ENCODE assay signal across 1 cellular context in the genomic region with DNA sequence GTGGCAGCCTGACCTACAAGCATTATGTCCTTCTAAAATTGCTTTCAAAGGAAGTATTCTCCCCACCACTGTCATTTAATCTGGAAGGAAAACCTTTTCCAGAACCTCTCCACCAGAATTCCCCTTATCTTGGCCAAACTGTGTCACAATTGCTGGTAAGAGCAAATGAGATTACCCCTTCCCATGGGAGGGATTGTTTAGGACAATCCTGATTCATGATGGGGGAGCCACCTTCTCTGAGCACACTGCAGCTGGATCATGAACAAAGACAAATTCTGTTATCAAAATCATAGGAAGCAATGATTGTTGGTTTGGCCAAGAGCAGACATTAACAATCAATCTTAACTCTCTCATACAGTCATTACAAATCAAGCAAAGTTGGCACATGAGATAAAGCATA.
TF ChIP-seq lines count a peak whose summit lies in the region.

No MANE protein-coding gene starts in this region.

TF ChIP-seq in IMR-90, 13 proteins besides CTCF, POLR2A, EP300 and RAD21 (continued from another document):
- no peak for TF ChIP-seq CEBPB (IDR thresholded peaks at IDR 0.05; ENCODE audit: low read depth, low read length)
- no peak for TF ChIP-seq MAFK (IDR thresholded peaks at IDR 0.05; ENCODE audit: low read depth, low read length)
- TF ChIP-seq RCOR1 (IDR thresholded peaks at IDR 0.05; ENCODE audit: insufficient replicate concordance, low read length) = no peak
- TF ChIP-seq NFE2L2 (IDR thresholded peaks at IDR 0.05; ENCODE audit: low read depth, low read length) = no peak
- TF ChIP-seq MAZ (IDR thresholded peaks at IDR 0.05; ENCODE audit: borderline replicate concordance, low read depth, low read length) = no peak
- TF ChIP-seq MXI1 (IDR thresholded peaks at IDR 0.05; ENCODE audit: borderline replicate concordance, low read depth, low read length) = no peak
- TF ChIP-seq, protein P1, sequence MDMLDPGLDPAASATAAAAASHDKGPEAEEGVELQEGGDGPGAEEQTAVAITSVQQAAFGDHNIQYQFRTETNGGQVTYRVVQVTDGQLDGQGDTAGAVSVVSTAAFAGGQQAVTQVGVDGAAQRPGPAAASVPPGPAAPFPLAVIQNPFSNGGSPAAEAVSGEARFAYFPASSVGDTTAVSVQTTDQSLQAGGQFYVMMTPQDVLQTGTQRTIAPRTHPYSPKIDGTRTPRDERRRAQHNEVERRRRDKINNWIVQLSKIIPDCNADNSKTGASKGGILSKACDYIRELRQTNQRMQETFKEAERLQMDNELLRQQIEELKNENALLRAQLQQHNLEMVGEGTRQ (IDR thresholded peaks at IDR 0.05; ENCODE audit: low read depth, low read length) = no peak
- TF ChIP-seq RFX5 (IDR thresholded peaks at IDR 0.05; ENCODE audit: low read depth, low read length) = no peak
